In genomic region chr3:14204605-14205284, GRCh38 we compare ENCODE assay signal across 1 cellular context.
TF ChIP-seq lines count a peak whose summit lies in the region.

No MANE protein-coding gene starts in this region.

TF ChIP-seq in WTC11, 78 proteins besides CTCF, POLR2A, EP300 and RAD21 (continued from another document):
- TF ChIP-seq HMGXB4 (CRISPR knock-in tag; IDR thresholded peaks at IDR 0.05) (no peak), NFATC4 (CRISPR knock-in tag; IDR thresholded peaks at IDR 0.05) (no peak), ZNF512 (CRISPR knock-in tag; IDR thresholded peaks at IDR 0.05; ENCODE audit: borderline replicate concordance) (no peak), ETV6 (CRISPR knock-in tag; IDR thresholded peaks at IDR 0.05) (no peak)
